Comparison of ENCODE assay signal across 14 cellular contexts in the genomic region with DNA sequence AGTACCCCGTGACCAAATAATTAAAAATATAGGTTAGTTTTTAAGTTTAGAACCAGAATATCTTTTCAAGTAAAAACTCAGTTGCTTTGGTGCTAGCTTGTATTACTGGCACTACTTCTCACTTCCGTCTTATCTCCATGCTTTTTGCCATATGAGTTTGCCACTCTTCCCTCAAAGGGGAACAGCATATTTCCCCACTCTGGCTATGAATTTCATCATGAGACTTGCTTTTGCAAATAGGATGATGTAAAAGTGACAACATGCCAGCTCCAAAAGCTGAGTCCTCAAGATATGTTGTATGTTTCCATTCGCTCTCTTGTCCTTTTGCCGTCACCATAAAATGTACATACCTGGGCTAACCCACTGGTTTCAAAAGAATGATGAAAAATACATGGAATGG.
DNase-seq lines count a peak whose midpoint lies in the region; ATAC-seq and TF ChIP-seq lines count a peak whose summit lies in the region.
"Had no signal": no experiment of that assay in that cellular context is flagged by ENCODE, and none has a peak within 500 bp of the region (broad histone marks: within the 10 kb centered on the region; RNA-seq: fewer than 3 reads in every experiment).

No MANE protein-coding gene starts in this region.

- peak; percentile 18 for DNase-seq in EL
- peak; percentile 93 for DNase-seq in MV-4-11 (lab: John Stamatoyannopoulos, UW)
- peak; percentile 39 for DNase-seq in adipocyte (ENCODE audit: low read depth)
- peak; percentile 32 to 69 for DNase-seq in foreskin fibroblast
- no peak for DNase-seq in GM03348 (ENCODE audit: low spot score)
- DNase-seq in activated CD4-positive, alpha-beta T cell treated with anti-CD3 and anti-CD28 coated beads for 4 hours = no peak
- DNase-seq: activated CD4-positive, alpha-beta T cell treated with anti-CD3 and anti-CD28 coated beads for 36 hours; Karpas-422; NCI-H1694 treated with DMSO at 0.1 percent for 48 hours; NCI-H526; stimulated activated CD4-positive, alpha-beta T cell treated with anti-CD3 and anti-CD28 coated beads, Interleukin-1b, Interleukin-23, amount 100 ng/mL, for 48 hours had no signal

- no peak overlapping the region for H3K9ac ChIP-seq in adipocyte (ENCODE audit: low read length)

- peak overlapping the region; percentile 67 for H3K4me3 ChIP-seq in adipocyte (ENCODE audit: low read length)
- no peak overlapping the region for H3K4me3 ChIP-seq in foreskin fibroblast (ENCODE audit: low read depth in 1 of 2, low read length in 2 of 2)

- TF ChIP-seq CTCF in foreskin fibroblast (IDR thresholded peaks at IDR 0.05; ENCODE audit: low read depth, low read length) = no peak

- ATAC-seq in HG02571 (IDR thresholded peaks at IDR 0.05; ENCODE audit: unreplicated experiment) = no peak
- ATAC-seq in GM18873 (IDR thresholded peaks at IDR 0.05; ENCODE audit: low FRiP score, unreplicated experiment) = no peak
- ATAC-seq: activated CD4-positive, alpha-beta T cell treated with anti-CD3 and anti-CD28 coated beads for 36 hours; activated naive CD4-positive, alpha-beta T cell treated with anti-CD3 and anti-CD28 coated beads, Interleukin-2, amount 50 U/mL, for 72 hours had no signal

- no peaks in the 10 kb centered on the region for H3K27me3 ChIP-seq in adipocyte (replicated peaks; ENCODE audit: control insufficient read depth, insufficient read depth, low read length)

- H3K36me3 ChIP-seq in adipocyte (ENCODE audit: control insufficient read depth, insufficient read depth, low read length, severe bottlenecking) = no peaks in the 10 kb centered on the region

- peaks cover 14% of the 10 kb centered on the region for H3K4me1 ChIP-seq in adipocyte (ENCODE audit: control insufficient read depth, insufficient read depth, low read length)

- H3K9me3 ChIP-seq in adipocyte (ENCODE audit: control insufficient read depth, low read length) = no peaks in the 10 kb centered on the region

Comparison
In these comparisons a context has a peak if more than half of its experiments do, and no peak if none do; other contexts are left out.
1. DNase-seq: peak in EL (single experiment), MV-4-11 (single experiment), adipocyte (single experiment) and foreskin fibroblast (2 of 2); none in GM03348 (single experiment) and activated CD4-positive, alpha-beta T cell treated with anti-CD3 and anti-CD28 coated beads for 4 hours (0 of 2).